ENCODE assay signal across 9 cellular contexts in the genomic region with DNA sequence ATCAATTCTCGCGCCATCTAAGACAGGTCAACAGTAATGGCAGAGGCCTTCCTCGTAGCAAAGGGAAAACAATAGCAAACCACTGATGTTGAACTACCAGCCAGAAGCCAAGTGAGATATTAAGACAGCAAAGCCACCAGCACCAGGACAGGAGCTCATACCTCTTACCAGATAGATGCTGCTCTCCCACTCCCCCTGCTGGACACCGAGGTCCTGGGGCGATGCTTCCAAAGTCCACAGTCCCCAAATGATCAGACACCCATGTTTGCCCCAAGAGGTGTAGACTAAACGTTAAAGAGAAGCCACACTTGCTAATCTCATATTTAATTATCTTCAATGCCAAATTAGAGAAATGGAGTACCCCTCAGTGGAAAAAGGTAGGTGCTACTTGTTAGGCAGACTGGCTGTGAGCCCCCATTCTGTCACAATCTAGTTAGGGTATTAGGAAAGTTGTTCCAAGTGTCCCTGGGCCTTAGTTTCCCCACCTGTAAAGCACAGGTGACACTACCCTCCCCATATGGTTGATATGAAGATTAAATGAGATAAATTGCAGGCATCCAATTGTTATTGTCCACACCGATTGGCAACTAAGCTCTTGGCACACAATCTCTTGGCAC. TPM values are rescaled to one million over a fixed set of nuclear protein-coding genes. Genes with fewer than 3 reads are reported as not detected.
DNase-seq lines count a peak whose midpoint lies in the region; ATAC-seq, FAIRE-seq and TF ChIP-seq lines count a peak whose summit lies in the region.
"Had no signal": no experiment of that assay in that cellular context is flagged by ENCODE, and none has a peak within 500 bp of the region (broad histone marks: within the 10 kb centered on the region; RNA-seq: fewer than 3 reads in every experiment).

No MANE protein-coding gene starts in this region.

- H3K27ac ChIP-seq in CD4-positive, alpha-beta memory T cell (ENCODE audit: low read depth, low read length) = no peak overlapping the region
- H3K27ac ChIP-seq in SJSA1 = no peak overlapping the region
- H3K27ac ChIP-seq in gastrocnemius medialis = no peak overlapping the region

- no peaks in the 10 kb centered on the region for H3K9me3 ChIP-seq in CD4-positive, alpha-beta memory T cell (ENCODE audit: control insufficient read depth in 1 of 2, low read length in 2 of 2)
- H3K9me3 ChIP-seq in SJSA1 (replicated peaks) = no peaks in the 10 kb centered on the region
- no peaks in the 10 kb centered on the region for H3K9me3 ChIP-seq in gastrocnemius medialis

- H3K4me3 Mint-ChIP-seq in CD4-positive, alpha-beta memory T cell = no peak overlapping the region
- H3K4me3 Mint-ChIP-seq: T-helper 1 cell treated with Interleukin-12 subunit alpha and Interleukin-12 subunit beta and Interleukin-4 antibody, amounts not matched to agents 30 μg/mL and 1 μg/mL, for 36 hours had no signal

- CTCF ChIA-PET in CD4-positive, alpha-beta memory T cell (lab: Charles Lee; ENCODE audit: partially characterized antibody) = interaction anchor here (0.6 to 6.6 kb wide), 20 partner anchors 8 to 276 kb away, joined by 3 to 96 read pairs (median 4); partner anchors contain the start of gene IL6

- H3K27ac Mint-ChIP-seq in CD4-positive, alpha-beta memory T cell = no peak overlapping the region
- H3K27ac Mint-ChIP-seq: T-helper 1 cell treated with Interleukin-12 subunit alpha and Interleukin-12 subunit beta and Interleukin-4 antibody, amounts not matched to agents 30 μg/mL and 1 μg/mL, for 36 hours had no signal

- H3K36me3 ChIP-seq in CD4-positive, alpha-beta memory T cell (ENCODE audit: insufficient read depth, low read length) = no peaks in the 10 kb centered on the region
- no peaks in the 10 kb centered on the region for H3K36me3 ChIP-seq in SJSA1
- H3K36me3 ChIP-seq in gastrocnemius medialis = no peaks in the 10 kb centered on the region

- intact Hi-C loops in CD4-positive, alpha-beta memory T cell (cut with micrococcal nuclease) = loop anchor here (1.0 kb wide), 3 partner anchors 56 to 273 kb away; no protein-coding TSS in a partner anchor
- intact Hi-C loops in Right ventricle myocardium superior (cut with DNase I) (loop anchor here (5.0 kb wide), 1 partner anchor 225 kb away; no protein-coding TSS in a partner anchor), gastrocnemius medialis (cut with DNase I; ENCODE audit: low total_unique reads) (loop anchor here (5.0 kb wide), 1 partner anchor 225 kb away; no protein-coding TSS in a partner anchor)

- H3K9me3 Mint-ChIP-seq in CD4-positive, alpha-beta memory T cell = no peaks in the 10 kb centered on the region
- H3K9me3 Mint-ChIP-seq: T-helper 1 cell treated with Interleukin-12 subunit alpha and Interleukin-12 subunit beta and Interleukin-4 antibody, amounts not matched to agents 30 μg/mL and 1 μg/mL, for 36 hours had no signal

- no peaks in the 10 kb centered on the region for H3K27me3 Mint-ChIP-seq in CD4-positive, alpha-beta memory T cell

- DNase-seq in CD4-positive, alpha-beta memory T cell = peak; percentile 53 to 62 (median 58)
- DNase-seq in GM19239 (ENCODE audit: insufficient read length, low spot score) = peak; percentile 74
- DNase-seq in HS-5 (ENCODE audit: low read depth) = peak; percentile 25
- DNase-seq in SJSA1 (ENCODE audit: low read depth in 1 of 2, low spot score in 2 of 2) = peak; percentile 51 to 71
- DNase-seq in activated effector memory CD4-positive, alpha-beta T cell treated with anti-CD3 and anti-CD28 coated beads, Interleukin-2, amount 50 U/mL, for 16 hours = peak; percentile 87
- DNase-seq in Right ventricle myocardium superior = peak; percentile 72
- DNase-seq in gastrocnemius medialis = peak; percentile 14 to 28
- no peak for DNase-seq in middle frontal gyrus (ENCODE audit: extremely low spot score, low spot score)

- peak; percentile 86 for FAIRE-seq in GM19239 (lab: Jason Lieb, UNC)

- H3K36me3 Mint-ChIP-seq in CD4-positive, alpha-beta memory T cell = no peaks in the 10 kb centered on the region

- H3K4me1 Mint-ChIP-seq in CD4-positive, alpha-beta memory T cell = no peaks in the 10 kb centered on the region

- peak; percentile 71 for ATAC-seq in Right ventricle myocardium superior (ENCODE audit: poor library complexity)
- peak in 1 of 2 donors; percentile 68 for ATAC-seq in gastrocnemius medialis

- TF ChIP-seq POLR2A in gastrocnemius medialis (IDR thresholded peaks at IDR 0.05) = no peak

- H3K4me1 ChIP-seq in CD4-positive, alpha-beta memory T cell (ENCODE audit: insufficient read depth, low read length) = no peaks in the 10 kb centered on the region
- H3K4me1 ChIP-seq in SJSA1 (replicated peaks) (peaks cover 36% of the 10 kb centered on the region), gastrocnemius medialis (peaks cover 0 to 9% of the 10 kb centered on the region in 2 donors)

- POLR2A ChIA-PET in CD4-positive, alpha-beta memory T cell (lab: Charles Lee; ENCODE audit: partially characterized antibody) = interaction anchor here (0.6 kb wide), 1 partner anchor 22 kb away, joined by 4 read pairs; no protein-coding TSS in a partner anchor

- in situ Hi-C loops in gastrocnemius medialis (cut with MboI; ENCODE audit: low sequenced_read_pairs in 4 of 4) = no loop called here

- peak; percentile 39 to 73 (median 52) for TF ChIP-seq CTCF in gastrocnemius medialis (IDR thresholded peaks at IDR 0.05 in 4 of 5, conservative IDR thresholded peaks at IDR 0.05 in 1 of 5)

- no peaks in the 10 kb centered on the region for H3K27me3 ChIP-seq in CD4-positive, alpha-beta memory T cell (ENCODE audit: insufficient read depth, low read length)
- H3K27me3 ChIP-seq in SJSA1 (replicated peaks) (no peaks in the 10 kb centered on the region), gastrocnemius medialis (no peaks in the 10 kb centered on the region)

- H3K4me3 ChIP-seq in CD4-positive, alpha-beta memory T cell (ENCODE audit: low read length in 2 of 2) = no peak overlapping the region
- no peak overlapping the region for H3K4me3 ChIP-seq in SJSA1
- no peak overlapping the region for H3K4me3 ChIP-seq in gastrocnemius medialis

RNA-seq across cellular contexts. Expression of gene TOMM7, which starts 39.9 kb away (rescaled TPM):
- total RNA-seq in CD4-positive, alpha-beta memory T cell = 100 to 1,000 TPM; 686 to 701 TPM
- 100 to 1,000 TPM; 267 to 505 TPM for polyA plus RNA-seq in CD4-positive, alpha-beta memory T cell
- total RNA-seq in SJSA1 (2014; rRNA removed; shearing (Covaris generic)) = 141 and 226 TPM in 2 replicates
- total RNA-seq in Right ventricle myocardium superior (634 TPM), gastrocnemius medialis (100 to 1,000 TPM; 124 to 235 (median 218) TPM)

RNA-seq across cellular contexts. Expression of gene IL6, which starts 55.7 kb away (rescaled TPM):
- total RNA-seq in CD4-positive, alpha-beta memory T cell = not detected
- not detected for polyA plus RNA-seq in CD4-positive, alpha-beta memory T cell
- 3.3 and 5.8 TPM in 2 replicates for total RNA-seq in SJSA1 (2014; rRNA removed; shearing (Covaris generic))
- 1.0 TPM for total RNA-seq in Right ventricle myocardium superior
- 1 to 10 TPM in 2 of 4 donors, not detected in 2; 2.4 to 3.1 TPM for total RNA-seq in gastrocnemius medialis
